Comparison of ENCODE assay signal across 1 cellular context in the genomic region with DNA sequence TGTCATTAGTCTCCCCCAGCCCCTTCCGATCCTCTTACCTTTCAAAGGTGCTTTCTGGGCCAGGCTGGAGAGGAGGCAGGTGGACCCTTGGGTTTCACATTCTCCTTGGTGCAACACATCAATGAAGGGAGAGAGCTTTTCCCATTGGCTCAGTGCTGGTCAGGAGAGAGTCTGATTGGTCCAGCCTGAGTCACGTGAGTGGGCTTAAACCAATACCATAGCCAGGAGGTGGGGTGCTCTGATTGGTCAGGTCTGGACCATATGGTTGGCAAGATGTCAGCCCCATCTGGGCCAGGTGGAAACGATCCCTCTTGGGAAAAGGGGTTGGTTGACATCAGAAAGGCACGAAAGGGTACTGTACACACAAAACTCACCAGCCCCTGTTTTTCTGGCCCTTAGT.
TF ChIP-seq lines count a peak whose summit lies in the region.

No MANE protein-coding gene starts in this region.

TF ChIP-seq in K562, 482 proteins besides CTCF, POLR2A, EP300 and RAD21 (continued from another document):
- TF ChIP-seq TOE1 (IDR thresholded peaks at IDR 0.05; ENCODE audit: borderline replicate concordance) (peak; percentile 69; the same call in 1 of the 2 replicates), TOE1 (CRISPR knock-in tag; IDR thresholded peaks at IDR 0.05; ENCODE audit: borderline replicate concordance, low read depth) (no peak), FOS (IDR thresholded peaks at IDR 0.05; ENCODE audit: extremely low read depth, insufficient read length) (peak; percentile 72), NFYB (IDR thresholded peaks at IDR 0.05; ENCODE audit: extremely low read depth, insufficient read length) (peak; percentile 55), BDP1 (IDR thresholded peaks at IDR 0.05; ENCODE audit: insufficient read depth, insufficient read length) (no peak), BRF1 (IDR thresholded peaks at IDR 0.05; ENCODE audit: borderline replicate concordance, extremely low read depth, insufficient read length) (no peak), HDAC1 (IDR thresholded peaks at IDR 0.05) (no peak), RAD51 (IDR thresholded peaks at IDR 0.05; ENCODE audit: borderline replicate concordance, low read depth) (peak; percentile 80), CBFA2T2 (conservative IDR thresholded peaks at IDR 0.05) (peak; percentile 29), CCNT2 (IDR thresholded peaks at IDR 0.05; ENCODE audit: borderline replicate concordance, extremely low read depth, insufficient read length, low read depth, low read length) (no peak), GTF2A2 (tag; IDR thresholded peaks at IDR 0.05) (no peak), HMG20A (CRISPR knock-in tag; conservative IDR thresholded peaks at IDR 0.05) (no peak), RBM22 (IDR thresholded peaks at IDR 0.05; ENCODE audit: low read depth, low read length, poor library complexity, severe bottlenecking) (no peak), IFI16 (CRISPR knock-in tag; IDR thresholded peaks at IDR 0.05) (no peak)
- TF ChIP-seq, protein P1, sequence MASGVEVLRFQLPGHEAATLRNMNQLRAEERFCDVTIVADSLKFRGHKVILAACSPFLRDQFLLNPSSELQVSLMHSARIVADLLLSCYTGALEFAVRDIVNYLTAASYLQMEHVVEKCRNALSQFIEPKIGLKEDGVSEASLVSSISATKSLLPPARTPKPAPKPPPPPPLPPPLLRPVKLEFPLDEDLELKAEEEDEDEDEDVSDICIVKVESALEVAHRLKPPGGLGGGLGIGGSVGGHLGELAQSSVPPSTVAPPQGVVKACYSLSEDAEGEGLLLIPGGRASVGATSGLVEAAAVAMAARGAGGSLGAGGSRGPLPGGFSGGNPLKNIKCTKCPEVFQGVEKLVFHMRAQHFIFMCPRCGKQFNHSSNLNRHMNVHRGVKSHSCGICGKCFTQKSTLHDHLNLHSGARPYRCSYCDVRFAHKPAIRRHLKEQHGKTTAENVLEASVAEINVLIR (CRISPR knock-in tag; IDR thresholded peaks at IDR 0.05): no peak
- TF ChIP-seq, protein P2, sequence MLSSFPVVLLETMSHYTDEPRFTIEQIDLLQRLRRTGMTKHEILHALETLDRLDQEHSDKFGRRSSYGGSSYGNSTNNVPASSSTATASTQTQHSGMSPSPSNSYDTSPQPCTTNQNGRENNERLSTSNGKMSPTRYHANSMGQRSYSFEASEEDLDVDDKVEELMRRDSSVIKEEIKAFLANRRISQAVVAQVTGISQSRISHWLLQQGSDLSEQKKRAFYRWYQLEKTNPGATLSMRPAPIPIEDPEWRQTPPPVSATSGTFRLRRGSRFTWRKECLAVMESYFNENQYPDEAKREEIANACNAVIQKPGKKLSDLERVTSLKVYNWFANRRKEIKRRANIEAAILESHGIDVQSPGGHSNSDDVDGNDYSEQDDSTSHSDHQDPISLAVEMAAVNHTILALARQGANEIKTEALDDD (IDR thresholded peaks at IDR 0.05): no peak
- TF ChIP-seq, protein P3, sequence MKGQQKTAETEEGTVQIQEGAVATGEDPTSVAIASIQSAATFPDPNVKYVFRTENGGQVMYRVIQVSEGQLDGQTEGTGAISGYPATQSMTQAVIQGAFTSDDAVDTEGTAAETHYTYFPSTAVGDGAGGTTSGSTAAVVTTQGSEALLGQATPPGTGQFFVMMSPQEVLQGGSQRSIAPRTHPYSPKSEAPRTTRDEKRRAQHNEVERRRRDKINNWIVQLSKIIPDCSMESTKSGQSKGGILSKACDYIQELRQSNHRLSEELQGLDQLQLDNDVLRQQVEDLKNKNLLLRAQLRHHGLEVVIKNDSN (CRISPR knock-in tag; IDR thresholded peaks at IDR 0.05): peak; percentile 86
- TF ChIP-seq, protein P4, sequence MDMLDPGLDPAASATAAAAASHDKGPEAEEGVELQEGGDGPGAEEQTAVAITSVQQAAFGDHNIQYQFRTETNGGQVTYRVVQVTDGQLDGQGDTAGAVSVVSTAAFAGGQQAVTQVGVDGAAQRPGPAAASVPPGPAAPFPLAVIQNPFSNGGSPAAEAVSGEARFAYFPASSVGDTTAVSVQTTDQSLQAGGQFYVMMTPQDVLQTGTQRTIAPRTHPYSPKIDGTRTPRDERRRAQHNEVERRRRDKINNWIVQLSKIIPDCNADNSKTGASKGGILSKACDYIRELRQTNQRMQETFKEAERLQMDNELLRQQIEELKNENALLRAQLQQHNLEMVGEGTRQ (CRISPR knock-in tag; IDR thresholded peaks at IDR 0.05): peak; percentile 86
- TF ChIP-seq, protein P5, sequence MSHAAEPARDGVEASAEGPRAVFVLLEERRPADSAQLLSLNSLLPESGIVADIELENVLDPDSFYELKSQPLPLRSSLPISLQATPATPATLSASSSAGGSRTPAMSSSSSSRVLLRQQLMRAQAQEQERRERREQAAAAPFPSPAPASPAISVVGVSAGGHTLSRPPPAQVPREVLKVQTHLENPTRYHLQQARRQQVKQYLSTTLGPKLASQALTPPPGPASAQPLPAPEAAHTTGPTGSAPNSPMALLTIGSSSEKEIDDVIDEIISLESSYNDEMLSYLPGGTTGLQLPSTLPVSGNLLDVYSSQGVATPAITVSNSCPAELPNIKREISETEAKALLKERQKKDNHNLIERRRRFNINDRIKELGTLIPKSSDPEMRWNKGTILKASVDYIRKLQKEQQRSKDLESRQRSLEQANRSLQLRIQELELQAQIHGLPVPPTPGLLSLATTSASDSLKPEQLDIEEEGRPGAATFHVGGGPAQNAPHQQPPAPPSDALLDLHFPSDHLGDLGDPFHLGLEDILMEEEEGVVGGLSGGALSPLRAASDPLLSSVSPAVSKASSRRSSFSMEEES (CRISPR knock-in tag; IDR thresholded peaks at IDR 0.05): peak; percentile 96
